41 cellular contexts compared by ENCODE assay signal in genomic region chr12:54861927-54862326, GRCh38. TPM values are rescaled to one million over a fixed set of nuclear protein-coding genes. Genes with fewer than 3 reads are reported as not detected.
"Had no signal": no experiment of that assay in that cellular context is flagged by ENCODE, and none has a peak within 500 bp of the region (broad histone marks: within the 10 kb centered on the region; RNA-seq: fewer than 3 reads in every experiment).

No MANE protein-coding gene starts in this region.

- H3K4me1 Mint-ChIP-seq: brain; central memory CD8-positive, alpha-beta T cell had no signal

- H3K9me3 Mint-ChIP-seq: activated naive CD4-positive, alpha-beta T cell treated with anti-CD3 and anti-CD28 coated beads for 36 hours; activated naive CD4-positive, alpha-beta T cell treated with anti-CD3 and anti-CD28 coated beads, Interleukin-2, amount 10 ng/mL, durations not matched to agents 7 days and 5 days; activated naive CD8-positive, alpha-beta T cell treated with anti-CD3 and anti-CD28 coated beads for 36 hours; activated naive CD8-positive, alpha-beta T cell treated with anti-CD3 and anti-CD28 coated beads, Interleukin-2, amount 10 ng/mL, durations not matched to agents 7 days and 5 days; activated naive CD8-positive, alpha-beta T cell treated with anti-CD3 and anti-CD28 coated beads, Interleukin-2, amount 50 U/mL, for 24 hours; activated T-cell treated with anti-CD3 and anti-CD28 coated beads, Interleukin-2, amount 50 U/mL, for 24 hours; activated T-cell treated with anti-CD3 and anti-CD28 coated beads, Interleukin-2, amount 50 U/mL, for 4 hours; activated T-cell treated with anti-CD3 and anti-CD28 coated beads, Interleukin-2, amount 50 U/mL, for 72 hours; activated T-helper 17 cell treated with anti-CD3 and anti-CD28 coated beads, Interleukin-2, amount 50 U/mL, for 72 hours; brain; central memory CD8-positive, alpha-beta T cell had no signal

- H3K36me3 Mint-ChIP-seq: activated naive CD4-positive, alpha-beta T cell treated with anti-CD3 and anti-CD28 coated beads, Interleukin-2, amount 10 ng/mL, durations not matched to agents 7 days and 5 days; activated naive CD4-positive, alpha-beta T cell treated with anti-CD3 and anti-CD28 coated beads, Interleukin-2, amount 50 U/mL, for 24 hours; activated naive CD4-positive, alpha-beta T cell treated with anti-CD3 and anti-CD28 coated beads, Interleukin-2, amount 50 U/mL, for 72 hours; activated naive CD8-positive, alpha-beta T cell treated with anti-CD3 and anti-CD28 coated beads for 36 hours; activated naive CD8-positive, alpha-beta T cell treated with anti-CD3 and anti-CD28 coated beads, Interleukin-2, amount 10 ng/mL, durations not matched to agents 7 days and 5 days; brain had no signal

- H3K27ac Mint-ChIP-seq: activated naive CD4-positive, alpha-beta T cell treated with anti-CD3 and anti-CD28 coated beads for 36 hours; activated naive CD4-positive, alpha-beta T cell treated with anti-CD3 and anti-CD28 coated beads, Interleukin-2, amount 10 ng/mL, durations not matched to agents 7 days and 5 days; activated naive CD4-positive, alpha-beta T cell treated with anti-CD3 and anti-CD28 coated beads, Interleukin-2, amount 50 U/mL, for 24 hours; activated naive CD4-positive, alpha-beta T cell treated with anti-CD3 and anti-CD28 coated beads, Interleukin-2, amount 50 U/mL, for 72 hours; activated naive CD8-positive, alpha-beta T cell; activated naive CD8-positive, alpha-beta T cell treated with anti-CD3 and anti-CD28 coated beads for 36 hours; activated naive CD8-positive, alpha-beta T cell treated with anti-CD3 and anti-CD28 coated beads, Interleukin-2, amount 10 ng/mL, durations not matched to agents 7 days and 5 days; activated naive CD8-positive, alpha-beta T cell treated with anti-CD3 and anti-CD28 coated beads, Interleukin-2, amount 50 U/mL, for 24 hours; activated T-cell treated with anti-CD3 and anti-CD28 coated beads, Interleukin-2, amount 50 U/mL, for 24 hours; activated T-cell treated with anti-CD3 and anti-CD28 coated beads, Interleukin-2, amount 50 U/mL, for 72 hours; activated T-helper 1 cell treated with anti-CD3 and anti-CD28 coated beads, Interleukin-12 subunit alpha, Interleukin-12 subunit beta, Interleukin-2, Interleukin-4 antibody, amounts not matched to agents 30 ng/mL and 10 ng/mL and 1 ng/mL, durations not matched to agents 14 hours and 24 hours and 36 hours; activated T-helper 17 cell treated with anti-CD3 and anti-CD28 coated beads, Interleukin-2, amount 50 U/mL, for 72 hours; activated T-helper 2 cell treated with anti-CD3 and anti-CD28 coated beads, Interferon-gamma antibody, Interleukin-2, Interleukin-4, amounts not matched to agents 10 μg/mL and 5 μg/mL and 100 μg/mL, durations not matched to agents 14 hours and 24 hours and 36 hours; brain had no signal

- DNase-seq: activated effector memory CD4-positive, alpha-beta T cell treated with anti-CD3 and anti-CD28 coated beads, Interleukin-2, amount 50 U/mL, for 16 hours; activated effector memory CD4-positive, alpha-beta T cell treated with Interleukin-2 at 50 U/mL for 16 hours; activated gamma-delta T cell; activated gamma-delta T cell treated with Interleukin-2 at 50 U/mL for 16 hours; activated naive CD4-positive, alpha-beta T cell; activated naive CD4-positive, alpha-beta T cell treated with anti-CD3 and anti-CD28 coated beads for 36 hours; activated naive CD4-positive, alpha-beta T cell treated with anti-CD3 and anti-CD28 coated beads, Interleukin-2, amount 10 ng/mL, durations not matched to agents 7 days and 5 days; activated naive CD4-positive, alpha-beta T cell treated with anti-CD3 and anti-CD28 coated beads, Interleukin-2, amount 50 U/mL, for 16 hours; activated naive CD4-positive, alpha-beta T cell treated with Interleukin-2 at 50 U/mL for 16 hours; activated naive CD8-positive, alpha-beta T cell treated with anti-CD3 and anti-CD28 coated beads for 36 hours; activated naive CD8-positive, alpha-beta T cell treated with anti-CD3 and anti-CD28 coated beads, Interleukin-2, amount 10 ng/mL, durations not matched to agents 7 days and 5 days; activated naive CD8-positive, alpha-beta T cell treated with anti-CD3 and anti-CD28 coated beads, Interleukin-2, amount 50 U/mL, for 24 hours; activated T-cell treated with anti-CD3 and anti-CD28 coated beads for 4 hours; activated T-cell treated with anti-CD3 and anti-CD28 coated beads, Interleukin-2, amount 50 U/mL, for 1 hour; activated T-cell treated with anti-CD3 and anti-CD28 coated beads, Interleukin-2, amount 50 U/mL, for 24 hours; activated T-cell treated with anti-CD3 and anti-CD28 coated beads, Interleukin-2, amount 50 U/mL, for 4 hours; activated T-cell treated with anti-CD3 and anti-CD28 coated beads, Interleukin-2, amount 50 U/mL, for 48 hours; activated T-cell treated with anti-CD3 and anti-CD28 coated beads, Interleukin-2, amount 50 U/mL, for 72 hours; adrenal gland; amniotic stem cell; amygdala; anterior cingulate cortex; aorta; body of pancreas; brain microvascular endothelial cell; caudate nucleus; central memory CD4-positive, alpha-beta T cell; cerebellar nuclear complex had no signal

- ATAC-seq: activated naive CD4-positive, alpha-beta T cell treated with anti-CD3 and anti-CD28 coated beads, Interleukin-2, amount 50 U/mL, for 72 hours; activated naive CD8-positive, alpha-beta T cell treated with anti-CD3 and anti-CD28 coated beads, Interleukin-2, amount 50 U/mL, for 24 hours; activated T-cell treated with anti-CD3 and anti-CD28 coated beads, Interleukin-2, amount 50 U/mL, for 4 hours; activated T-helper 17 cell treated with anti-CD3 and anti-CD28 coated beads, Interleukin-2, amount 50 U/mL, for 72 hours; body of pancreas had no signal

- H3K4me3 Mint-ChIP-seq: activated naive CD4-positive, alpha-beta T cell treated with anti-CD3 and anti-CD28 coated beads for 36 hours; activated naive CD4-positive, alpha-beta T cell treated with anti-CD3 and anti-CD28 coated beads, Interleukin-2, amount 10 ng/mL, durations not matched to agents 7 days and 5 days; activated naive CD4-positive, alpha-beta T cell treated with anti-CD3 and anti-CD28 coated beads, Interleukin-2, amount 50 U/mL, for 24 hours; activated naive CD8-positive, alpha-beta T cell; activated naive CD8-positive, alpha-beta T cell treated with anti-CD3 and anti-CD28 coated beads for 36 hours; activated naive CD8-positive, alpha-beta T cell treated with anti-CD3 and anti-CD28 coated beads, Interleukin-2, amount 10 ng/mL, durations not matched to agents 7 days and 5 days; activated naive CD8-positive, alpha-beta T cell treated with anti-CD3 and anti-CD28 coated beads, Interleukin-2, amount 50 U/mL, for 24 hours; activated T-cell treated with anti-CD3 and anti-CD28 coated beads, Interleukin-2, amount 50 U/mL, for 24 hours; activated T-cell treated with anti-CD3 and anti-CD28 coated beads, Interleukin-2, amount 50 U/mL, for 4 hours; activated T-cell treated with anti-CD3 and anti-CD28 coated beads, Interleukin-2, amount 50 U/mL, for 72 hours; activated T-helper 1 cell treated with anti-CD3 and anti-CD28 coated beads, Interleukin-12 subunit alpha, Interleukin-12 subunit beta, Interleukin-2, Interleukin-4 antibody, amounts not matched to agents 30 ng/mL and 10 ng/mL and 1 ng/mL, durations not matched to agents 14 hours and 24 hours and 36 hours; activated T-helper 17 cell treated with anti-CD3 and anti-CD28 coated beads, Interleukin-2, amount 50 U/mL, for 72 hours; brain; central memory CD8-positive, alpha-beta T cell had no signal

- H3K27me3 Mint-ChIP-seq: activated naive CD4-positive, alpha-beta T cell treated with anti-CD3 and anti-CD28 coated beads, Interleukin-2, amount 50 U/mL, for 24 hours; activated naive CD8-positive, alpha-beta T cell; brain had no signal

RNA-seq across cellular contexts. Expression of gene MUCL1, which starts 7.6 kb away (rescaled TPM):
- total RNA-seq: activated naive CD4-positive, alpha-beta T cell treated with anti-CD3 and anti-CD28 coated beads for 36 hours; activated naive CD8-positive, alpha-beta T cell treated with anti-CD3 and anti-CD28 coated beads for 36 hours; activated naive CD8-positive, alpha-beta T cell treated with anti-CD3 and anti-CD28 coated beads, Interleukin-2, amount 10 ng/mL, durations not matched to agents 7 days and 5 days; activated T-cell treated with anti-CD3 and anti-CD28 coated beads, Interleukin-2, amount 50 U/mL, for 72 hours; activated T-helper 1 cell treated with anti-CD3 and anti-CD28 coated beads, Interleukin-12 subunit alpha, Interleukin-12 subunit beta, Interleukin-2, Interleukin-4 antibody, amounts not matched to agents 30 ng/mL and 10 ng/mL and 1 ng/mL, durations not matched to agents 14 hours and 24 hours and 36 hours; activated T-helper 17 cell treated with anti-CD3 and anti-CD28 coated beads, Interleukin-2, amount 50 U/mL, for 72 hours; activated T-helper 2 cell treated with anti-CD3 and anti-CD28 coated beads, Interferon-gamma antibody, Interleukin-2, Interleukin-4, amounts not matched to agents 10 μg/mL and 5 μg/mL and 100 μg/mL, durations not matched to agents 14 hours and 24 hours and 36 hours; aorta; ascending aorta; astrocyte; body of pancreas; bronchial epithelial cell; cardiac muscle cell; cardiac septum had no signal
